ENCODE assay signal across 9 cellular contexts in the genomic region with DNA sequence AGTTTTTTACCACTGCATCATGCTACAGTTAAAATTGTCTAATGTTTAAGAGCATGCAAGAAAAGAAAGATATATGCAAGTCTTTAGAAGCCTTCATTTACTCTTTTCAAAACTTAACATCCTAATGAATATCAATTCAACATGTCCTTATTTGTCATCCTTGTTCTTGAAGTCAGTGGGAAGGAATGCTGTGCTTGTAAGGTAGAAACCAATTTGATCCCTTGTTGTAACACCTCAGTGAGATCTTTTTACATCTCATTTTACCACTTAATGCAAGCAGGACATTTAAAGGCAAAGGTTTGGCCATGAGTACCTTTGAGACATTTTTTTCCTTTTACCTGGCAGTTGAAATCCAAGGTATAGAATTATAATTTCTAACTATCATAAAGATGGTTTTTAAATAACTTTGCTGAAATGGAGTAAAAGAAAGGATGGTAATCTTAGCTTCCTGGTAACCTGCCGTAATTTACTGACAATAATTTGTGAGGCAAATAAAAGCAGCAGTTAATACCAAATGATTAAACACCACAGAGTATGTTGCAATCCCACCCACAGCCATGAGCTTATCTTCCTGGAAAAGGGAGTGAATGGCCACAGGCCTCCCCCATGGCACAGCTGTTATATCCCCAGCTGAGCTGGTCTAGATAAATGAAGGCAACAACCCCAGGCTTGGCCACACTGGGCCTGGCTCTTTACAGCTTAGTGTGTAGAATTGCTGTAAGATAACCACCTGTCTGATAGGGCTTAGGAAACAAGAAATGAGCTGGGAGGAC. TPM values are rescaled to one million over a fixed set of nuclear protein-coding genes. Genes with fewer than 3 reads are reported as not detected.
A peak's percentile ranks its signal among the peaks of the same experiment; 100 is the strongest.
DNase-seq lines count a peak whose midpoint lies in the region; ATAC-seq, FAIRE-seq and TF ChIP-seq lines count a peak whose summit lies in the region.
"Had no signal": no experiment of that assay in that cellular context is flagged by ENCODE, and none has a peak within 500 bp of the region (broad histone marks: within the 10 kb centered on the region; RNA-seq: fewer than 3 reads in every experiment).

No MANE protein-coding gene starts in this region.

- H3K4me1 ChIP-seq in body of pancreas, result peaks cover 26% of the 10 kb centered on the region

- peak overlapping the region in 3 of 4 donors; percentile 11 to 82 (median 69) for H3K27ac ChIP-seq in body of pancreas

- H3K4me3 ChIP-seq in AG10803 (ENCODE audit: low read length), result no peak overlapping the region
- no peak overlapping the region for H3K4me3 ChIP-seq in body of pancreas

- H3K36me3 ChIP-seq in body of pancreas (replicated peaks in 1 of 2; ENCODE audit: insufficient read depth in 1 of 2, low read depth in 2 of 2), result no peaks in the 10 kb centered on the region

- H3K9me3 ChIP-seq in body of pancreas, result no peaks in the 10 kb centered on the region

- no peaks in the 10 kb centered on the region for H3K27me3 ChIP-seq in body of pancreas

- 11 to 16% methylated on average over 1 of the region's 1 CpG for WGBS in body of pancreas, 2 donors

- DNase-seq in AG10803 (ENCODE audit: low read depth) (peak; percentile 79), LHCN-M2 (ENCODE audit: low read depth) (peak; percentile 96), body of pancreas (peak; percentile 60 to 85 (median 70)), left kidney (ENCODE audit: low read depth, low spot score) (peak; percentile 54), H54 (ENCODE audit: insufficient read length, low spot score) (no peak), KG1 (lab: John Stamatoyannopoulos, UW) (no peak), NCI-H345 (lab: John Stamatoyannopoulos, UW) (no peak), NCI-H1930 (lab: John Stamatoyannopoulos, UW) (no peak)
- DNase-seq: T-helper 1 cell had no signal

- intact Hi-C loops in body of pancreas (cut with DNase I), result no loop called here

- TF ChIP-seq CTCF in AG10803 (conservative IDR thresholded peaks at IDR 0.05; ENCODE audit: low read length) (no peak), body of pancreas (IDR thresholded peaks at IDR 0.05) (no peak)

- TF ChIP-seq POLR2A in body of pancreas (IDR thresholded peaks at IDR 0.05) (peak in 1 of 3 donors; percentile 17), H54 (IDR thresholded peaks at IDR 0.05; ENCODE audit: low read depth, low read length) (no peak)

- peak; percentile 96 for ATAC-seq in body of pancreas

- FAIRE-seq in H54 (lab: Jason Lieb, UNC), result no peak

RNA-seq across cellular contexts. Expression of gene STRN3, which starts 33.2 kb away (rescaled TPM):
- total RNA-seq in LHCN-M2 (2014; rRNA removed) (32.1 and 39.0 TPM in 2 replicates), body of pancreas (10 to 100 TPM; 18.1 to 18.9 TPM)
- 9.7 TPM for polyA plus RNA-seq in LHCN-M2 (2012)

RNA-seq across cellular contexts. Expression of gene AP4S1, which starts 33.9 kb away (rescaled TPM):
- total RNA-seq in LHCN-M2 (2014; rRNA removed) (8.4 and 15.8 TPM in 2 replicates), body of pancreas (10 to 100 TPM in 1 of 2 donors, 1 to 10 TPM in 1; 8.6 to 13.7 TPM)
- 5.5 TPM for polyA plus RNA-seq in LHCN-M2 (2012)

Comparison
In these comparisons a context has a peak if more than half of its experiments do, and no peak if none do; other contexts are left out.
1. DNase-seq: peak in AG10803 (single experiment), LHCN-M2 (single experiment), body of pancreas (4 of 4) and left kidney (single experiment); none in H54 (single experiment), KG1 (single experiment), NCI-H345 (single experiment) and NCI-H1930 (0 of 2).